Comparison of ENCODE assay signal across 8 cellular contexts in genomic region chr21:44065428-44065827, GRCh38. TPM values are rescaled to one million over a fixed set of nuclear protein-coding genes. Genes with fewer than 3 reads are reported as not detected.
DNase-seq lines count a peak whose midpoint lies in the region; ATAC-seq and TF ChIP-seq lines count a peak whose summit lies in the region.

No MANE protein-coding gene starts in this region.

- H3K27me3 Mint-ChIP-seq in natural killer cell treated with Interleukin-12 subunit alpha and Interleukin-12 subunit beta and Interleukin-15 and Interleukin-18, amount 100 ng/mL, for 72 hours: no peaks in the 10 kb centered on the region

- peak overlapping the region; percentile 68 for H3K4me3 Mint-ChIP-seq in natural killer cell treated with Interleukin-12 subunit alpha and Interleukin-12 subunit beta and Interleukin-15 and Interleukin-18, amount 100 ng/mL, for 72 hours

- no peak for TF ChIP-seq CTCF in AG10803 (conservative IDR thresholded peaks at IDR 0.05; ENCODE audit: low read length)

- H3K27ac Mint-ChIP-seq in natural killer cell treated with Interleukin-12 subunit alpha and Interleukin-12 subunit beta and Interleukin-15 and Interleukin-18, amount 100 ng/mL, for 72 hours: peak overlapping the region; percentile 82 to 91

- H3K9me3 Mint-ChIP-seq in natural killer cell treated with Interleukin-12 subunit alpha and Interleukin-12 subunit beta and Interleukin-15 and Interleukin-18, amount 100 ng/mL, for 72 hours: no peaks in the 10 kb centered on the region

- DNase-seq in AG10803 (ENCODE audit: low read depth) (peak; percentile 7), NAMALWA (ENCODE audit: low spot score) (peak; percentile 38), activated T-helper 1 cell treated with Interleukin-2 at 50 U/mL for 16 hours (ENCODE audit: low read depth) (peak; percentile 63), T1000 (lab: John Stamatoyannopoulos, UW) (no peak), NCI-H345 (lab: John Stamatoyannopoulos, UW) (no peak), amygdala (lab: John Stamatoyannopoulos, UW) (no peak)
- DNase-seq in natural killer cell treated with Interleukin-12 subunit alpha and Interleukin-12 subunit beta and Interleukin-15 and Interleukin-18, amount 100 ng/mL, for 72 hours (ENCODE audit: low spot score): peak; percentile 89

- H3K4me1 Mint-ChIP-seq in natural killer cell treated with Interleukin-12 subunit alpha and Interleukin-12 subunit beta and Interleukin-15 and Interleukin-18, amount 100 ng/mL, for 72 hours (ENCODE audit: low read depth in 2 of 2): peaks cover 51 to 56% of the 10 kb centered on the region in 2 donors

- peak; percentile 98 for ATAC-seq in natural killer cell treated with Interleukin-12 subunit alpha and Interleukin-12 subunit beta and Interleukin-15 and Interleukin-18, amount 100 ng/mL, for 72 hours
- ATAC-seq in GM21360 (IDR thresholded peaks at IDR 0.05; ENCODE audit: unreplicated experiment): no peak

- H3K4me3 ChIP-seq in AG10803 (ENCODE audit: low read length): no peak overlapping the region

- H3K36me3 Mint-ChIP-seq in natural killer cell treated with Interleukin-12 subunit alpha and Interleukin-12 subunit beta and Interleukin-15 and Interleukin-18, amount 100 ng/mL, for 72 hours: peaks cover 11% of the 10 kb centered on the region

RNA-seq across cellular contexts. Expression of gene PWP2, which starts 41.8 kb away (rescaled TPM):
- total RNA-seq in natural killer cell treated with Interleukin-12 subunit alpha and Interleukin-12 subunit beta and Interleukin-15 and Interleukin-18, amount 100 ng/mL, for 72 hours: 10 to 100 TPM; 31.4 to 69.6 TPM

RNA-seq across cellular contexts. Expression of gene TRAPPC10, which starts 53.3 kb away (rescaled TPM):
- 100 to 1,000 TPM in 1 of 2 donors, 10 to 100 TPM in 1; 90.3 to 148 TPM for total RNA-seq in natural killer cell treated with Interleukin-12 subunit alpha and Interleukin-12 subunit beta and Interleukin-15 and Interleukin-18, amount 100 ng/mL, for 72 hours

Comparison
In these comparisons a context has a peak if more than half of its experiments do, and no peak if none do; other contexts are left out.
1. DNase-seq: peak in AG10803 (single experiment), NAMALWA (single experiment), activated T-helper 1 cell treated with Interleukin-2 at 50 U/mL for 16 hours (single experiment) and natural killer cell treated with Interleukin-12 subunit alpha and Interleukin-12 subunit beta and Interleukin-15 and Interleukin-18, amount 100 ng/mL, for 72 hours (single experiment); none in T1000 (single experiment), NCI-H345 (single experiment) and amygdala (0 of 56).